ENCODE assay signal across 23 cellular contexts in the genomic region with DNA sequence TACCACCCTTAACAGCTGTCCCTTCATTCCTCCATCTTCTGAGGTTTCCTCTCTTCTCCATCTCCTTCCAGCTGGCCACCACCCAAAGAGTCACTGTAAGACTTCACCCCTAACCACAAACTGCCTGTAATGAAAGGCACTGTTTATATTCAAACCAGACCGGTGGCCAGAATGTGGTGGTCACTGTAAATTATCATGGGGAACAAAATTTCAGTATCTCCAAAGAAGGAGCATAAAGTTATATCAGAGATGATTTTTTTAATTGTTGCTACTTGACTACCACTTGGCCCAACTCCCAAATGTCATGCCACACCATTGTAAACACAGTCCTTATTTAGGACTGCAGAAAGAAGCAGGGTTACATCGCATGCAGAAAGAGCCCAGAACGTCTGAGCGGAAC. TPM values are rescaled to one million over a fixed set of nuclear protein-coding genes. Genes with fewer than 3 reads are reported as not detected.
DNase-seq lines count a peak whose midpoint lies in the region; ATAC-seq and TF ChIP-seq lines count a peak whose summit lies in the region.
"Had no signal": no experiment of that assay in that cellular context is flagged by ENCODE, and none has a peak within 500 bp of the region (broad histone marks: within the 10 kb centered on the region; RNA-seq: fewer than 3 reads in every experiment).

No MANE protein-coding gene starts in this region.

- DNase-seq in EH (ENCODE audit: low read depth) (peak; percentile 71), MG63 (peak; percentile 25), chondrocyte (ENCODE audit: low spot score) (no peak), myocyte (ENCODE audit: low read depth) (peak; percentile 83), NCI-H2081 treated with DMSO at 0.1 percent for 48 hours (lab: John Stamatoyannopoulos, UW) (no peak)
- DNase-seq in activated naive CD4-positive, alpha-beta T cell treated with anti-CD3 and anti-CD28 coated beads, Interleukin-2, amount 50 U/mL, for 16 hours: no peak
- DNase-seq: activated CD4-positive, alpha-beta T cell treated with anti-CD3 and anti-CD28 coated beads, Interleukin-2, amount 50 U/mL, for 1 hour; activated CD8-positive, alpha-beta memory T cell treated with anti-CD3 and anti-CD28 coated beads, Interleukin-2, amount 50 U/mL, for 4 hours; activated naive CD8-positive, alpha-beta T cell treated with anti-CD3 and anti-CD28 coated beads, Interleukin-2, amount 10 ng/mL, durations not matched to agents 7 days and 5 days; CD4-positive, alpha-beta T cell; hippocampal formation; left ventricle myocardium superior; NCI-H1092; NCI-H1930; NCI-H446; nephron progenitor cell; right lobe of liver had no signal

- ATAC-seq in GM19395 (IDR thresholded peaks at IDR 0.05; ENCODE audit: unreplicated experiment): no peak
- no peak for ATAC-seq in GM19455 (IDR thresholded peaks at IDR 0.05; ENCODE audit: unreplicated experiment)
- ATAC-seq: left ventricle myocardium superior, right lobe of liver had no signal

- H3K27me3 ChIP-seq in MG63: no peaks in the 10 kb centered on the region
- H3K27me3 ChIP-seq: right lobe of liver, suprapubic skin had no signal

- H3K4me1 Mint-ChIP-seq in chondrocyte (ENCODE audit: low read depth): peaks cover 11% of the 10 kb centered on the region
- H3K4me1 Mint-ChIP-seq: activated naive CD8-positive, alpha-beta T cell treated with anti-CD3 and anti-CD28 coated beads, Interleukin-2, amount 10 ng/mL, durations not matched to agents 7 days and 5 days; nephron progenitor cell had no signal

- no peaks in the 10 kb centered on the region for H3K27me3 Mint-ChIP-seq in chondrocyte (ENCODE audit: low read depth)
- H3K27me3 Mint-ChIP-seq: activated naive CD8-positive, alpha-beta T cell treated with anti-CD3 and anti-CD28 coated beads, Interleukin-2, amount 10 ng/mL, durations not matched to agents 7 days and 5 days had no signal

- no peaks in the 10 kb centered on the region for H3K9me3 ChIP-seq in MG63
- H3K9me3 ChIP-seq: breast epithelium, right lobe of liver, suprapubic skin had no signal

- no peaks in the 10 kb centered on the region for H3K9me3 Mint-ChIP-seq in chondrocyte (ENCODE audit: low read depth)
- H3K9me3 Mint-ChIP-seq: activated naive CD8-positive, alpha-beta T cell treated with anti-CD3 and anti-CD28 coated beads, Interleukin-2, amount 10 ng/mL, durations not matched to agents 7 days and 5 days; activated T-helper 2 cell treated with anti-CD3 and anti-CD28 coated beads, Interferon-gamma antibody, Interleukin-2, Interleukin-4, amounts not matched to agents 10 μg/mL and 5 μg/mL and 100 μg/mL, durations not matched to agents 14 hours and 24 hours and 36 hours; CD4-positive, alpha-beta T cell; nephron progenitor cell had no signal

- TF ChIP-seq CTCF in chondrocyte (IDR thresholded peaks at IDR 0.05): no peak

- H3K27ac Mint-ChIP-seq in chondrocyte (ENCODE audit: unreplicated experiment): peak overlapping the region; percentile 50
- H3K27ac Mint-ChIP-seq: activated naive CD8-positive, alpha-beta T cell treated with anti-CD3 and anti-CD28 coated beads, Interleukin-2, amount 10 ng/mL, durations not matched to agents 7 days and 5 days; activated T-helper 2 cell treated with anti-CD3 and anti-CD28 coated beads, Interferon-gamma antibody, Interleukin-2, Interleukin-4, amounts not matched to agents 10 μg/mL and 5 μg/mL and 100 μg/mL, durations not matched to agents 14 hours and 24 hours and 36 hours; CD4-positive, alpha-beta T cell; nephron progenitor cell had no signal

- no peaks in the 10 kb centered on the region for H3K36me3 ChIP-seq in MG63
- H3K36me3 ChIP-seq: breast epithelium, suprapubic skin had no signal

- no peak overlapping the region for H3K4me3 ChIP-seq in MG63
- H3K4me3 ChIP-seq: breast epithelium, right lobe of liver, suprapubic skin had no signal

- H3K4me3 Mint-ChIP-seq in chondrocyte (ENCODE audit: unreplicated experiment): no peak overlapping the region
- H3K4me3 Mint-ChIP-seq: activated naive CD8-positive, alpha-beta T cell treated with anti-CD3 and anti-CD28 coated beads, Interleukin-2, amount 10 ng/mL, durations not matched to agents 7 days and 5 days; CD4-positive, alpha-beta T cell; nephron progenitor cell had no signal

- H3K36me3 Mint-ChIP-seq in chondrocyte (ENCODE audit: low read depth): peaks cover 24% of the 10 kb centered on the region
- H3K36me3 Mint-ChIP-seq: activated naive CD8-positive, alpha-beta T cell treated with anti-CD3 and anti-CD28 coated beads, Interleukin-2, amount 10 ng/mL, durations not matched to agents 7 days and 5 days had no signal

RNA-seq across cellular contexts. Expression of gene SMARCA1, which starts 44.8 kb away (rescaled TPM):
- total RNA-seq in MG63 (2014; rRNA removed; shearing (Covaris generic); ENCODE audit: low replicate concordance): 10.7 and 11.6 TPM in 2 replicates
- total RNA-seq in chondrocyte: 123 to 126 TPM (median 123 TPM) in 3 replicates
- 55.8 and 58.7 TPM in 2 replicates for total RNA-seq in myocyte
- 30.0 TPM for polyA plus RNA-seq in myocyte (2012)
- total RNA-seq: T-helper 2 cell treated with Interferon-gamma antibody and Interleukin-4, amounts not matched to agents 100 ng/mL and 5 ng/mL, for 36 hours had no signal

Comparison
In these comparisons a context has a peak if more than half of its experiments do, and no peak if none do; other contexts are left out.
1. DNase-seq: peak in EH (single experiment), MG63 (single experiment) and myocyte (single experiment); none in chondrocyte (single experiment), activated naive CD4-positive, alpha-beta T cell treated with anti-CD3 and anti-CD28 coated beads, Interleukin-2, amount 50 U/mL, for 16 hours (single experiment) and NCI-H2081 treated with DMSO at 0.1 percent for 48 hours (single experiment).